ENCODE assay signal across 23 cellular contexts in the genomic region with DNA sequence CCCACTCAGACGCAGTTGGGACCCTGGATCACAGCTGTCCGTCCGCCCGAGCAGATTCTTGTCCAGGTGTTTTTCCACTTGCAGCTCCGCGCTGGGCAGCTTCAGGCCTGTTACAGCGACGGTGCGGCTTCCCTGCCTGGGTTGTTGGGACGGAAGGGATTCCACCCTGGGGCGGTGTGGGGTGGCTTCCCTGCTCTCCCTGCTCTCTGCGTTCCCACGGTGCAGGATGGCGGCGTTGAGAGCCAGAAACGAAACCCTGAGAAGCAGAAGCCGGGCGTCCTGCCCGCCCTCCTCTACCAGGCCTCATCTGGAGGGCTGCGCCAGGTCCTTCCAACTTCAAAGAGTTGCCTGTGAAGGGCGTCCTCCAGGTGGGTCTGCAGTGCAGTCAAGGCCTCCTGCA.
"Had no signal": no experiment of that assay in that cellular context is flagged by ENCODE, and none has a peak within 500 bp of the region (broad histone marks: within the 10 kb centered on the region; RNA-seq: fewer than 3 reads in every experiment).

No MANE protein-coding gene starts in this region.

- DNase-seq: effector CD4-positive, alpha-beta T cell; hypothalamus; immature natural killer cell; left ventricle myocardium superior; mucosa of descending colon; naive B cell; right cardiac atrium; stimulated activated CD4-positive, alpha-beta T cell treated with anti-CD3 and anti-CD28 coated beads, Interleukin-15, amount 100 ng/mL, for 24 hours; stimulated activated CD4-positive, alpha-beta T cell treated with anti-CD3 and anti-CD28 coated beads, Interleukin-4, amount 100 ng/mL, for 1 hour; stimulated activated CD8-positive, alpha-beta memory T cell treated with anti-CD3 and anti-CD28 coated beads, Interleukin-4, amount 100 ng/mL, for 48 hours; stimulated activated naive CD4-positive, alpha-beta T cell; stimulated activated naive CD8-positive, alpha-beta T cell treated with anti-CD3 and anti-CD28 coated beads, Interleukin-15, amount 100 ng/mL, for 72 hours; testis had no signal

- H3K4me1 Mint-ChIP-seq: immature natural killer cell; mesothelial cell of epicardium; neural crest cell; stimulated activated naive CD8-positive, alpha-beta T cell treated with anti-CD3 and anti-CD28 coated beads, Interleukin-15, amount 100 ng/mL, for 72 hours had no signal

- H3K27me3 Mint-ChIP-seq: memory B cell; natural killer cell treated with Interleukin-12 subunit alpha and Interleukin-12 subunit beta and Interleukin-15 and Interleukin-18, amount 100 ng/mL, for 72 hours; stimulated activated naive CD8-positive, alpha-beta T cell treated with anti-CD3 and anti-CD28 coated beads, Interleukin-15, amount 100 ng/mL, for 72 hours had no signal

- H3K36me3 Mint-ChIP-seq: immature natural killer cell; mesothelial cell of epicardium; naive B cell; natural killer cell treated with Interleukin-12 subunit alpha and Interleukin-12 subunit beta and Interleukin-15 and Interleukin-18, amount 100 ng/mL, for 72 hours; type B pancreatic cell had no signal

- H3K4me3 Mint-ChIP-seq: immature natural killer cell; memory B cell; mesothelial cell of epicardium; naive B cell; natural killer cell treated with Interleukin-12 subunit alpha and Interleukin-12 subunit beta and Interleukin-15 and Interleukin-18, amount 100 ng/mL, for 72 hours; neural crest cell; stimulated activated naive CD8-positive, alpha-beta T cell treated with anti-CD3 and anti-CD28 coated beads, Interleukin-15, amount 100 ng/mL, for 72 hours; type B pancreatic cell had no signal

- H3K36me3 ChIP-seq: tibial artery had no signal

- H3K27ac Mint-ChIP-seq: immature natural killer cell; memory B cell; mesothelial cell of epicardium; natural killer cell treated with Interleukin-12 subunit alpha and Interleukin-12 subunit beta and Interleukin-15 and Interleukin-18, amount 100 ng/mL, for 72 hours; type B pancreatic cell had no signal

- H3K4me1 ChIP-seq: psoas muscle, testis, tibial artery had no signal

- H3K27me3 ChIP-seq: testis had no signal

- H3K9me3 ChIP-seq: mucosa of descending colon, psoas muscle, testis, tibial artery had no signal

- H3K9me3 Mint-ChIP-seq: immature natural killer cell; memory B cell; mesothelial cell of epicardium; natural killer cell treated with Interleukin-12 subunit alpha and Interleukin-12 subunit beta and Interleukin-15 and Interleukin-18, amount 100 ng/mL, for 72 hours; neural crest cell; stimulated activated naive CD8-positive, alpha-beta T cell treated with anti-CD3 and anti-CD28 coated beads, Interleukin-15, amount 100 ng/mL, for 72 hours; type B pancreatic cell had no signal

- ATAC-seq: left ventricle myocardium superior; mucosa of descending colon; natural killer cell treated with Interleukin-12 subunit alpha and Interleukin-12 subunit beta and Interleukin-15 and Interleukin-18, amount 100 ng/mL, for 72 hours; psoas muscle; right cardiac atrium; stimulated activated naive CD8-positive, alpha-beta T cell treated with anti-CD3 and anti-CD28 coated beads, Interleukin-15, amount 100 ng/mL, for 72 hours had no signal

- H3K27ac ChIP-seq: dorsolateral prefrontal cortex, psoas muscle, skin epidermis, testis, tibial artery had no signal

- H3K4me3 ChIP-seq: dorsolateral prefrontal cortex, lung, mucosa of descending colon, psoas muscle, skin epidermis, testis, tibial artery had no signal
